Comparison of ENCODE assay signal across 11 cellular contexts in the genomic region with DNA sequence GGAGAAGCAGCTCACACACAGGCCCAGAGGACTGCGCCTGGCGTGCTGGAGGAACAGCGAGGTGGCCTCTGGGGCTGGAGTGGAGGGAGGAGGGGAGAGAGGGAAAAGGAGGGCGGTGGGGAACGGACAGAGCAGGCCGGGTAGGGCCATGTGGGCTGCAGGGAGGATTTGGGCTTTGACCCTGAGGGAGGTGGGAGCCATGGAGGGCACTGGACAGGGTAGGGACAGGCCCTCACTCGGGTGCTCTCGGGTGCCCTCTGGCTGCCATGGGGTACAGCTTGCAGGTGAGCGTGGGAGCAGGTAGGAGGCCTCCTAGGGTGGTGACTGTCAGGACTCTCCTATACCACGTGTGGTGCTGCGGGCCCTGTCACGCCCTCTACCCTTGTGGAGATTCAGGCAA. TPM values are rescaled to one million over a fixed set of nuclear protein-coding genes. Genes with fewer than 3 reads are reported as not detected.
DNase-seq lines count a peak whose midpoint lies in the region; TF ChIP-seq lines count a peak whose summit lies in the region.
"Had no signal": no experiment of that assay in that cellular context is flagged by ENCODE, and none has a peak within 500 bp of the region (broad histone marks: within the 10 kb centered on the region; RNA-seq: fewer than 3 reads in every experiment).

No MANE protein-coding gene starts in this region.

- no peaks in the 10 kb centered on the region for H3K4me1 Mint-ChIP-seq in chondrocyte (ENCODE audit: low read depth)

- peaks cover 9% of the 10 kb centered on the region for H3K36me3 Mint-ChIP-seq in chondrocyte (ENCODE audit: low read depth)

- no peaks in the 10 kb centered on the region for H3K27me3 Mint-ChIP-seq in chondrocyte (ENCODE audit: low read depth)

- in situ Hi-C loops in ACHN (cut with HindIII; ENCODE audit: low pct_ligation_motif_present, low pct_unique_long_range_greater_than_20kb, low sequenced_read_pairs) = no loop called here

- no peak overlapping the region for H3K4me3 Mint-ChIP-seq in chondrocyte (ENCODE audit: unreplicated experiment)

- H3K9me3 Mint-ChIP-seq in chondrocyte (ENCODE audit: low read depth) = no peaks in the 10 kb centered on the region

- no peak overlapping the region for H3K27ac Mint-ChIP-seq in chondrocyte (ENCODE audit: unreplicated experiment)

- TF ChIP-seq CTCF in chondrocyte (IDR thresholded peaks at IDR 0.05) = peak; percentile 18
- peak; percentile 12 for TF ChIP-seq CTCF in retinal pigment epithelial cell (conservative IDR thresholded peaks at IDR 0.05; ENCODE audit: low read depth, low read length)

- DNase-seq in DMS53 (lab: John Stamatoyannopoulos, UW) (peak; percentile 19), DMS53 treated with DMSO at 0.1 percent for 48 hours (lab: John Stamatoyannopoulos, UW; ENCODE audit: unreplicated experiment) (no peak), chondrocyte (ENCODE audit: low spot score) (no peak), retinal pigment epithelial cell (ENCODE audit: low read depth) (no peak), ACHN (no peak), NCI-H2081 treated with DMSO at 0.1 percent for 48 hours (lab: John Stamatoyannopoulos, UW) (no peak)
- DNase-seq: occipital lobe; SIG-M5; stimulated activated CD4-positive, alpha-beta T cell treated with anti-CD3 and anti-CD28 coated beads, Interleukin-4, amount 100 ng/mL, for 24 hours; substantia nigra had no signal

- no peak overlapping the region for H3K4me3 ChIP-seq in retinal pigment epithelial cell (ENCODE audit: low read length)
- H3K4me3 ChIP-seq: cardiac muscle cell had no signal

RNA-seq across cellular contexts. Expression of a gene that starts 22.8 kb away (rescaled TPM):
- 0.05 TPM in 2 of 3 replicates, not detected in the other for total RNA-seq in chondrocyte

RNA-seq across cellular contexts. Expression of a gene that starts 23.4 kb away (rescaled TPM):
- total RNA-seq in chondrocyte = 50.0 to 66.5 TPM (median 51.7 TPM) in 3 replicates

RNA-seq across cellular contexts. Expression of a gene that starts 37.9 kb away (rescaled TPM):
- 83.7 to 90.2 TPM (median 86.9 TPM) in 3 replicates for total RNA-seq in chondrocyte

RNA-seq across cellular contexts. Expression of a gene that starts 39.6 kb away (rescaled TPM):
- total RNA-seq in chondrocyte = not detected in 3 replicates

RNA-seq across cellular contexts. Expression of a gene that starts 44.4 kb away (rescaled TPM):
- total RNA-seq in chondrocyte = not detected in 3 replicates
- total RNA-seq: occipital lobe had no signal
